ENCODE assay signal across 13 cellular contexts in genomic region chr14:100871234-100872186, GRCh38. TPM values are rescaled to one million over a fixed set of nuclear protein-coding genes. Genes with fewer than 3 reads are reported as not detected.
DNase-seq lines count a peak whose midpoint lies in the region; ATAC-seq and TF ChIP-seq lines count a peak whose summit lies in the region.
"Had no signal": no experiment of that assay in that cellular context is flagged by ENCODE, and none has a peak within 500 bp of the region (broad histone marks: within the 10 kb centered on the region; RNA-seq: fewer than 3 reads in every experiment).

No MANE protein-coding gene starts in this region.

- H3K4me3 ChIP-seq in RWPE2 (ENCODE audit: severe bottlenecking) = no peak overlapping the region
- H3K4me3 ChIP-seq in foreskin fibroblast (ENCODE audit: low read depth in 1 of 2, low read length in 2 of 2) = no peak overlapping the region
- H3K4me3 ChIP-seq in CD8-positive, alpha-beta T cell (ENCODE audit: low read depth, low read length) = no peak overlapping the region
- H3K4me3 ChIP-seq: pancreas had no signal

- H3K27me3 ChIP-seq in RWPE2 (ENCODE audit: insufficient read depth, poor library complexity, severe bottlenecking) = no peaks in the 10 kb centered on the region
- no peaks in the 10 kb centered on the region for H3K27me3 ChIP-seq in CD8-positive, alpha-beta T cell (ENCODE audit: insufficient read depth, low read length)
- H3K27me3 ChIP-seq: pancreas had no signal

- H3K4me1 ChIP-seq in RWPE2 (ENCODE audit: insufficient read depth, poor library complexity, severe bottlenecking) = no peaks in the 10 kb centered on the region
- H3K4me1 ChIP-seq in CD8-positive, alpha-beta T cell (ENCODE audit: insufficient read depth, low read length) = no peaks in the 10 kb centered on the region
- H3K4me1 ChIP-seq: pancreas had no signal

- no peaks in the 10 kb centered on the region for H3K36me3 Mint-ChIP-seq in natural killer cell treated with Interleukin-12 subunit alpha and Interleukin-12 subunit beta and Interleukin-15 and Interleukin-18, amount 100 ng/mL, for 72 hours
- no peaks in the 10 kb centered on the region for H3K36me3 Mint-ChIP-seq in natural killer cell
- no peaks in the 10 kb centered on the region for H3K36me3 Mint-ChIP-seq in effector memory CD8-positive, alpha-beta T cell (ENCODE audit: insufficient read depth)
- no peaks in the 10 kb centered on the region for H3K36me3 Mint-ChIP-seq in CD8-positive, alpha-beta T cell

- POLR2A ChIA-PET in CD8-positive, alpha-beta T cell (lab: Charles Lee) = no interaction called here

- H3K4me3 Mint-ChIP-seq in natural killer cell treated with Interleukin-12 subunit alpha and Interleukin-12 subunit beta and Interleukin-15 and Interleukin-18, amount 100 ng/mL, for 72 hours = no peak overlapping the region
- H3K4me3 Mint-ChIP-seq in natural killer cell = no peak overlapping the region
- no peak overlapping the region for H3K4me3 Mint-ChIP-seq in effector memory CD8-positive, alpha-beta T cell
- no peak overlapping the region for H3K4me3 Mint-ChIP-seq in CD8-positive, alpha-beta T cell
- H3K4me3 Mint-ChIP-seq: endodermal cell had no signal

- no peak for TF ChIP-seq CTCF in natural killer cell (IDR thresholded peaks at IDR 0.05)
- no peak for TF ChIP-seq CTCF in RWPE2 (IDR thresholded peaks at IDR 0.05; ENCODE audit: poor library complexity, severe bottlenecking)
- TF ChIP-seq CTCF in foreskin fibroblast (IDR thresholded peaks at IDR 0.05; ENCODE audit: low read depth, low read length) = no peak
- TF ChIP-seq CTCF in CD8-positive, alpha-beta T cell (IDR thresholded peaks at IDR 0.05) = no peak

- CTCF ChIA-PET in CD8-positive, alpha-beta T cell (lab: Charles Lee) = no interaction called here

- no peaks in the 10 kb centered on the region for H3K27me3 Mint-ChIP-seq in natural killer cell treated with Interleukin-12 subunit alpha and Interleukin-12 subunit beta and Interleukin-15 and Interleukin-18, amount 100 ng/mL, for 72 hours
- H3K27me3 Mint-ChIP-seq in natural killer cell (ENCODE audit: low read depth in 2 of 2) = no peaks in the 10 kb centered on the region
- peaks cover 0 to 16% of the 10 kb centered on the region in 2 donors for H3K27me3 Mint-ChIP-seq in effector memory CD8-positive, alpha-beta T cell
- H3K27me3 Mint-ChIP-seq in CD8-positive, alpha-beta T cell (ENCODE audit: low read depth) = peaks cover 6% of the 10 kb centered on the region

- ATAC-seq in natural killer cell treated with Interleukin-12 subunit alpha and Interleukin-12 subunit beta and Interleukin-15 and Interleukin-18, amount 100 ng/mL, for 72 hours = peak in 1 of 2 donors; percentile 5
- ATAC-seq in natural killer cell = no peak
- peak; percentile 70 for ATAC-seq in RWPE2 (ENCODE audit: low read depth)
- no peak for ATAC-seq in effector memory CD8-positive, alpha-beta T cell (replicated peaks)
- ATAC-seq in CD8-positive, alpha-beta T cell = no peak

- H3K27ac Mint-ChIP-seq in natural killer cell treated with Interleukin-12 subunit alpha and Interleukin-12 subunit beta and Interleukin-15 and Interleukin-18, amount 100 ng/mL, for 72 hours = no peak overlapping the region
- H3K27ac Mint-ChIP-seq in natural killer cell = peak overlapping the region in 1 of 2 donors; percentile 30
- no peak overlapping the region for H3K27ac Mint-ChIP-seq in effector memory CD8-positive, alpha-beta T cell
- no peak overlapping the region for H3K27ac Mint-ChIP-seq in CD8-positive, alpha-beta T cell
- H3K27ac Mint-ChIP-seq: endodermal cell had no signal

- H3K36me3 ChIP-seq in RWPE2 (ENCODE audit: low read depth) = no peaks in the 10 kb centered on the region
- H3K36me3 ChIP-seq in CD8-positive, alpha-beta T cell (ENCODE audit: insufficient read depth, low read length) = no peaks in the 10 kb centered on the region
- H3K36me3 ChIP-seq: pancreas had no signal

- peak; percentile 61 for DNase-seq in natural killer cell treated with Interleukin-12 subunit alpha and Interleukin-12 subunit beta and Interleukin-15 and Interleukin-18, amount 100 ng/mL, for 72 hours (ENCODE audit: low spot score)
- DNase-seq in natural killer cell (no peak), RWPE2 (ENCODE audit: low spot score) (peak; percentile 68), foreskin fibroblast (peak; percentile 72 to 78), GDM1 (lab: John Stamatoyannopoulos, UW) (no peak), hypothalamus (lab: John Stamatoyannopoulos, UW) (no peak)
- no peak for DNase-seq in effector memory CD8-positive, alpha-beta T cell
- DNase-seq in CD8-positive, alpha-beta T cell = no peak
- DNase-seq: endodermal cell, kidney glomerular epithelial cell, NCI-H2171 had no signal

- H3K9me3 Mint-ChIP-seq in natural killer cell treated with Interleukin-12 subunit alpha and Interleukin-12 subunit beta and Interleukin-15 and Interleukin-18, amount 100 ng/mL, for 72 hours = no peaks in the 10 kb centered on the region
- H3K9me3 Mint-ChIP-seq in natural killer cell = no peaks in the 10 kb centered on the region
- no peaks in the 10 kb centered on the region for H3K9me3 Mint-ChIP-seq in effector memory CD8-positive, alpha-beta T cell
- no peaks in the 10 kb centered on the region for H3K9me3 Mint-ChIP-seq in CD8-positive, alpha-beta T cell

- intact Hi-C loops in natural killer cell (cut with micrococcal nuclease) = no loop called here
- intact Hi-C loops in CD8-positive, alpha-beta T cell (cut with DNase I, micrococcal nuclease) = no loop called here

- H3K27ac ChIP-seq in RWPE2 (ENCODE audit: poor library complexity, severe bottlenecking) = no peak overlapping the region
- no peak overlapping the region for H3K27ac ChIP-seq in CD8-positive, alpha-beta T cell (ENCODE audit: low read depth, low read length)
- H3K27ac ChIP-seq: pancreas had no signal

- no peaks in the 10 kb centered on the region for H3K9me3 ChIP-seq in RWPE2 (ENCODE audit: severe bottlenecking)
- H3K9me3 ChIP-seq in CD8-positive, alpha-beta T cell (ENCODE audit: low read length) = no peaks in the 10 kb centered on the region
- H3K9me3 ChIP-seq: pancreas had no signal

- H3K4me1 Mint-ChIP-seq in natural killer cell treated with Interleukin-12 subunit alpha and Interleukin-12 subunit beta and Interleukin-15 and Interleukin-18, amount 100 ng/mL, for 72 hours (ENCODE audit: low read depth in 2 of 2) = peaks cover 6 to 9% of the 10 kb centered on the region in 2 donors
- peaks cover 0 to 17% of the 10 kb centered on the region in 2 donors for H3K4me1 Mint-ChIP-seq in natural killer cell
- no peaks in the 10 kb centered on the region for H3K4me1 Mint-ChIP-seq in effector memory CD8-positive, alpha-beta T cell (ENCODE audit: low read depth in 2 of 2)
- H3K4me1 Mint-ChIP-seq in CD8-positive, alpha-beta T cell (ENCODE audit: low read depth) = no peaks in the 10 kb centered on the region
- H3K4me1 Mint-ChIP-seq: endodermal cell had no signal

RNA-seq across cellular contexts. Expression of gene RTL1, which starts 32.0 kb away (rescaled TPM):
- total RNA-seq in natural killer cell treated with Interleukin-12 subunit alpha and Interleukin-12 subunit beta and Interleukin-15 and Interleukin-18, amount 100 ng/mL, for 72 hours = not detected
- not detected for total RNA-seq in natural killer cell
- total RNA-seq in CD8-positive, alpha-beta T cell = not detected
- total RNA-seq: T-helper 1 cell treated with Interleukin-12 subunit alpha and Interleukin-12 subunit beta and Interleukin-4 antibody, amounts not matched to agents 30 ng/mL and 1 ng/mL, for 36 hours had no signal

RNA-seq across cellular contexts. Expression of gene MEG3, which starts 45.6 kb away (rescaled TPM):
- not detected for total RNA-seq in natural killer cell treated with Interleukin-12 subunit alpha and Interleukin-12 subunit beta and Interleukin-15 and Interleukin-18, amount 100 ng/mL, for 72 hours
- 1 to 10 TPM; 1.0 to 6.6 (median 1.9) TPM for total RNA-seq in natural killer cell
- not detected for total RNA-seq in CD8-positive, alpha-beta T cell
- total RNA-seq: T-helper 1 cell treated with Interleukin-12 subunit alpha and Interleukin-12 subunit beta and Interleukin-4 antibody, amounts not matched to agents 30 ng/mL and 1 ng/mL, for 36 hours had no signal

Comparison
In these comparisons a context has a peak if more than half of its experiments do, and no peak if none do; other contexts are left out.
1. DNase-seq: peak in natural killer cell treated with Interleukin-12 subunit alpha and Interleukin-12 subunit beta and Interleukin-15 and Interleukin-18, amount 100 ng/mL, for 72 hours (single experiment), RWPE2 (single experiment) and foreskin fibroblast (2 of 2); none in natural killer cell (single experiment), GDM1 (single experiment), effector memory CD8-positive, alpha-beta T cell (0 of 3), hypothalamus (0 of 51) and CD8-positive, alpha-beta T cell (0 of 7).